Comparison of ENCODE assay signal across 15 cellular contexts in the genomic region with DNA sequence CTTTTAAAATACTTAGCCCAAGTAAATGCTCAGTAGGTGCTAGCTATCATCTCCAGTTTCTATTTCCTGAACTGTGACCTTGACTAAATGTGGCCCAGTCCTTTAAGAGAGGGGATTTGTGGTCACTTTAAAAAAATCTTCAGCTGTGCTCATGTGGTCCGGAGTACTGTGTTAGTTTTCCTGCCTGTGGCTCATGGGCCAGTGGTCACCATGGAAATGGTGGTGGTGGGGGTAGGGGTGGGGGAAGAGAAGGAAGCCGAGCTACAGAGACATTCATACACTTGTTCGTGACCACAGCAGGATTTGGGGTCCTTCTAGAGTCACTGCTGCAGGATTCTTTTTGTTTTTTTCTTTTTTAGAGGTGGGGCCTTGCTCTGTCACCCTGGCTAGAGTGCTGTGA. TPM values are rescaled to one million over a fixed set of nuclear protein-coding genes. Genes with fewer than 3 reads are reported as not detected.
A peak's percentile ranks its signal among the peaks of the same experiment; 100 is the strongest.
DNase-seq lines count a peak whose midpoint lies in the region; ATAC-seq and TF ChIP-seq lines count a peak whose summit lies in the region.
"Had no signal": no experiment of that assay in that cellular context is flagged by ENCODE, and none has a peak within 500 bp of the region (broad histone marks: within the 10 kb centered on the region; RNA-seq: fewer than 3 reads in every experiment).

No MANE protein-coding gene starts in this region.

- no peak overlapping the region for H3K4me2 ChIP-seq in Karpas-422 (ENCODE audit: low read depth, low read length, poor library complexity, severe bottlenecking)

- H4K20me1 ChIP-seq in Karpas-422 (ENCODE audit: insufficient read depth, low read depth, low read length) = no peaks in the 10 kb centered on the region

- DNase-seq in stimulated activated naive CD8-positive, alpha-beta T cell treated with anti-CD3 and anti-CD28 coated beads, Interleukin-15, amount 100 ng/mL, for 72 hours = no peak
- DNase-seq in stimulated activated naive CD8-positive, alpha-beta T cell treated with anti-CD3 and anti-CD28 coated beads, Interleukin-15, Interleukin-2, amounts not matched to agents 100 U/mL and 50 U/mL, for 24 hours = no peak
- DNase-seq in OCI-M1 (lab: John Stamatoyannopoulos, UW) (peak; percentile 22), left lung (no peak), head of caudate nucleus (no peak), Karpas-422 (no peak), COR-L47 (lab: John Stamatoyannopoulos, UW) (no peak)
- DNase-seq: DMS79 treated with DMSO at 0.1 percent for 48 hours, erythroblast, hippocampal formation, NCI-H526 treated with DMSO at 0.1 percent for 48 hours, Right ventricle myocardium superior had no signal

- no peak overlapping the region for H2AFZ ChIP-seq in Karpas-422 (ENCODE audit: low read length)

- H3K27ac ChIP-seq in left lung (no peak overlapping the region), Karpas-422 (ENCODE audit: low read length) (no peak overlapping the region)

- no peak overlapping the region for H3K4me3 Mint-ChIP-seq in stimulated activated naive CD8-positive, alpha-beta T cell treated with anti-CD3 and anti-CD28 coated beads, Interleukin-15, amount 100 ng/mL, for 72 hours
- H3K4me3 Mint-ChIP-seq: activated naive CD4-positive, alpha-beta T cell treated with anti-CD3 and anti-CD28 coated beads, Interleukin-2, amount 50 U/mL, for 24 hours had no signal

- no peak overlapping the region for H3K27ac Mint-ChIP-seq in stimulated activated naive CD8-positive, alpha-beta T cell treated with anti-CD3 and anti-CD28 coated beads, Interleukin-15, amount 100 ng/mL, for 72 hours
- H3K27ac Mint-ChIP-seq: activated naive CD4-positive, alpha-beta T cell treated with anti-CD3 and anti-CD28 coated beads, Interleukin-2, amount 50 U/mL, for 24 hours had no signal

- no peak for TF ChIP-seq CTCF in left lung (IDR thresholded peaks at IDR 0.05)

- H3K9ac ChIP-seq in Karpas-422 (ENCODE audit: low read length) = no peak overlapping the region

- H3K9me2 ChIP-seq in Karpas-422 (replicated peaks; ENCODE audit: insufficient read depth, low read length) = no peaks in the 10 kb centered on the region

- no peaks in the 10 kb centered on the region for H3K79me2 ChIP-seq in Karpas-422 (ENCODE audit: low read length)

- H3K27me3 Mint-ChIP-seq in stimulated activated naive CD8-positive, alpha-beta T cell treated with anti-CD3 and anti-CD28 coated beads, Interleukin-15, amount 100 ng/mL, for 72 hours = peaks cover 8% of the 10 kb centered on the region

- H3K27me3 ChIP-seq in left lung (no peaks in the 10 kb centered on the region), Karpas-422 (ENCODE audit: low read length) (no peaks in the 10 kb centered on the region)

- H3K36me3 ChIP-seq in left lung = no peaks in the 10 kb centered on the region
- H3K36me3 ChIP-seq in Karpas-422 (ENCODE audit: insufficient read depth, low read length) = no peaks in the 10 kb centered on the region

- intact Hi-C loops in left lung (cut with DNase I) (no loop called here), head of caudate nucleus (cut with DNase I) (no loop called here)

- no peaks in the 10 kb centered on the region for H3K9me3 Mint-ChIP-seq in stimulated activated naive CD8-positive, alpha-beta T cell treated with anti-CD3 and anti-CD28 coated beads, Interleukin-15, amount 100 ng/mL, for 72 hours
- H3K9me3 Mint-ChIP-seq: activated naive CD4-positive, alpha-beta T cell treated with anti-CD3 and anti-CD28 coated beads, Interleukin-2, amount 50 U/mL, for 24 hours had no signal

- H3K4me1 ChIP-seq in left lung (no peaks in the 10 kb centered on the region), Karpas-422 (ENCODE audit: low read length) (no peaks in the 10 kb centered on the region)

- peak; percentile 31 for ATAC-seq in stimulated activated naive CD8-positive, alpha-beta T cell treated with anti-CD3 and anti-CD28 coated beads, Interleukin-15, amount 100 ng/mL, for 72 hours
- no peak for ATAC-seq in stimulated activated naive CD8-positive, alpha-beta T cell treated with anti-CD3 and anti-CD28 coated beads, Interleukin-15, Interleukin-2, amounts not matched to agents 100 U/mL and 50 U/mL, for 24 hours
- ATAC-seq in left lung = peak; percentile 30
- ATAC-seq in esophagus mucosa = no peak

- no peaks in the 10 kb centered on the region for H3K4me1 Mint-ChIP-seq in stimulated activated naive CD8-positive, alpha-beta T cell treated with anti-CD3 and anti-CD28 coated beads, Interleukin-15, amount 100 ng/mL, for 72 hours
- H3K4me1 Mint-ChIP-seq: activated naive CD4-positive, alpha-beta T cell treated with anti-CD3 and anti-CD28 coated beads, Interleukin-2, amount 50 U/mL, for 24 hours had no signal

- H3K4me3 ChIP-seq in left lung (no peak overlapping the region), Karpas-422 (ENCODE audit: low read length) (no peak overlapping the region)
- H3K4me3 ChIP-seq: lung had no signal

- H3K9me3 ChIP-seq in left lung (no peaks in the 10 kb centered on the region), Karpas-422 (ENCODE audit: low read length) (no peaks in the 10 kb centered on the region)

RNA-seq across cellular contexts. Expression of a gene that starts 25.7 kb away (rescaled TPM):
- total RNA-seq in left lung (10 to 100 TPM in 1 of 2 donors, 1 to 10 TPM in 1; 7.6 to 28.3 TPM), esophagus mucosa (0.56 TPM)
- 2.3 and 3.3 TPM in 2 replicates for total RNA-seq in Karpas-422 (2014; rRNA removed; shearing (Covaris generic); ENCODE audit: low replicate concordance)

Comparison
In these comparisons a context has a peak if more than half of its experiments do, and no peak if none do; other contexts are left out.
1. ATAC-seq: peak in stimulated activated naive CD8-positive, alpha-beta T cell treated with anti-CD3 and anti-CD28 coated beads, Interleukin-15, amount 100 ng/mL, for 72 hours (single experiment) and left lung (single experiment); none in stimulated activated naive CD8-positive, alpha-beta T cell treated with anti-CD3 and anti-CD28 coated beads, Interleukin-15, Interleukin-2, amounts not matched to agents 100 U/mL and 50 U/mL, for 24 hours (single experiment) and esophagus mucosa (single experiment).